ENCODE assay signal across 30 cellular contexts in the genomic region with DNA sequence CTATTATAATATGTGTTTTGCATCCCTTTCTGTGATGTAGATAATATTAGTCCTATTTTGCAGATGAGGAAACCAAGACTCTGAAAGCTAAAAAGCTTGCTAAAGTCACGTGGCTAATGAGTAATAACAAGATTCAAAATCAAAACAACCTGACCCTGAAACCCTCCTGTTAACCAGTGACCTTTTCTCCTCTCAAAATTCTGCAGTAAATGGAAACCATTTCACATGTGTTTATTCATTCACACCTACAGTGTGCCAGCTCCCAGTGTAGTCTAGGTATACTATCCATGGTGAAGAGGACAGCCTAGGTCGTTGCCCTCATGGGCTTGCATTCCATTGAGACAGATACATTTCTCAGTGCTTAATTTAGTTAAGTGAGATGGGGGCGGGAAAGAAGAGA. TPM values are rescaled to one million over a fixed set of nuclear protein-coding genes. Genes with fewer than 3 reads are reported as not detected.
DNase-seq lines count a peak whose midpoint lies in the region; ATAC-seq, FAIRE-seq and TF ChIP-seq lines count a peak whose summit lies in the region.
"Had no signal": no experiment of that assay in that cellular context is flagged by ENCODE, and none has a peak within 500 bp of the region (broad histone marks: within the 10 kb centered on the region; RNA-seq: fewer than 3 reads in every experiment).

No MANE protein-coding gene starts in this region.

- peaks cover 25% of the 10 kb centered on the region for H3K4me1 Mint-ChIP-seq in stimulated activated naive CD8-positive, alpha-beta T cell treated with anti-CD3 and anti-CD28 coated beads, Interleukin-15, amount 100 ng/mL, for 72 hours
- peaks cover 26% of the 10 kb centered on the region for H3K4me1 Mint-ChIP-seq in HFFc6 (ENCODE audit: low read depth)

- TF ChIP-seq RAD21 in HepG2 (CRISPR knock-in tag; IDR thresholded peaks at IDR 0.05) (no peak), GM12878 (IDR thresholded peaks at IDR 0.05; ENCODE audit: insufficient read depth, low read depth, low read length) (no peak)

- SMC1A ChIA-PET in GM12878 (lab: Charles Lee; ENCODE audit: uncharacterized antibody, unreplicated experiment): no interaction called here

- TF ChIP-seq CTCF in HepG2 (CRISPR knock-in tag; IDR thresholded peaks at IDR 0.05) (no peak), right lobe of liver (IDR thresholded peaks at IDR 0.05) (no peak), GM12878 (IDR thresholded peaks at IDR 0.05 in 2 of 3, conservative IDR thresholded peaks at IDR 0.05 in 1 of 3; ENCODE audit: control insufficient read depth in 2 of 3, extremely low read depth in 1 of 3, insufficient read depth in 1 of 3, low read depth in 3 of 3, low read length in 3 of 3) (no peak), coronary artery (IDR thresholded peaks at IDR 0.05) (no peak), HFFc6 (IDR thresholded peaks at IDR 0.05) (no peak)

- H3K36me3 ChIP-seq in HepG2 (replicated peaks in 1 of 2; ENCODE audit: control insufficient read depth in 1 of 2, insufficient read depth in 2 of 2, low read length in 2 of 2): no peaks in the 10 kb centered on the region
- no peaks in the 10 kb centered on the region for H3K36me3 ChIP-seq in right lobe of liver
- no peaks in the 10 kb centered on the region for H3K36me3 ChIP-seq in GM12878 (ENCODE audit: control insufficient read depth in 2 of 2, insufficient read depth in 2 of 2, low read length in 1 of 2)
- H3K36me3 ChIP-seq: esophagus squamous epithelium, pancreas, stomach, transverse colon had no signal

- H3K27me3 ChIP-seq in HepG2 (ENCODE audit: control insufficient read depth in 1 of 2, insufficient read depth in 2 of 2, low read length in 2 of 2) (no peaks in the 10 kb centered on the region), right lobe of liver (no peaks in the 10 kb centered on the region), GM12878 (replicated peaks in 1 of 2; ENCODE audit: control insufficient read depth in 2 of 2, insufficient read depth in 2 of 2, low read length in 1 of 2) (no peaks in the 10 kb centered on the region)
- H3K27me3 ChIP-seq: esophagus squamous epithelium, pancreas, stomach, transverse colon had no signal

- POLR2A ChIA-PET in HepG2 (lab: Yijun Ruan, JAX): no interaction called here
- POLR2A ChIA-PET in GM12878 (lab: Charles Lee): no interaction called here

- H4K20me1 ChIP-seq in HepG2 (ENCODE audit: insufficient read depth, low read length) (no peaks in the 10 kb centered on the region), GM12878 (ENCODE audit: control insufficient read depth, insufficient read depth) (no peaks in the 10 kb centered on the region)

- DNase-seq in HepG2 (ENCODE audit: low spot score): no peak
- DNase-seq in right lobe of liver: no peak
- DNase-seq in GM12878 (ENCODE audit: low read depth, low spot score): no peak
- DNase-seq in stimulated activated naive CD8-positive, alpha-beta T cell treated with anti-CD3 and anti-CD28 coated beads, Interleukin-15, amount 100 ng/mL, for 72 hours: peak; percentile 10 to 12
- DNase-seq in coronary artery (ENCODE audit: low spot score): no peak
- DNase-seq in HFFc6: no peak
- DNase-seq: activated CD4-positive, alpha-beta T cell treated with anti-CD3 and anti-CD28 coated beads, Interleukin-2, amount 50 U/mL, for 48 hours; activated naive CD4-positive, alpha-beta T cell treated with Interleukin-2 at 50 U/mL for 16 hours; C1 segment of cervical spinal cord; cortex of kidney; endodermal cell; esophagus squamous epithelium; hippocampal formation; left ventricle myocardium superior; midbrain; NCI-H1105 treated with DMSO at 0.1 percent for 48 hours; NCI-H2029 treated with DMSO at 0.1 percent for 48 hours; NCI-H345; NCI-H82; pancreas; stimulated activated CD4-positive, alpha-beta T cell treated with anti-CD3 and anti-CD28 coated beads, Interleukin-4, amount 100 ng/mL, for 24 hours; stomach; transverse colon had no signal

- 41% methylated on average over 3 of the region's 3 CpGs for WGBS in HepG2 (ENCODE audit: low lambda C conversion rate)
- 57% methylated on average over 2 of the region's 3 CpGs for WGBS in right lobe of liver (ENCODE audit: insufficient coverage, low coverage, low lambda C conversion rate, missing lambda C conversion rate)
- 18% methylated on average over 3 of the region's 3 CpGs for WGBS in GM12878 (ENCODE audit: insufficient coverage, insufficient replicate concordance, low lambda C conversion rate, missing lambda C conversion rate)

- H3K4me3 ChIP-seq in HepG2 (replicated peaks in 1 of 3; ENCODE audit: insufficient read depth in 1 of 3, low read depth in 2 of 3, low read length in 3 of 3): no peak overlapping the region
- H3K4me3 ChIP-seq in right lobe of liver: no peak overlapping the region
- no peak overlapping the region for H3K4me3 ChIP-seq in GM12878
- no peak overlapping the region for H3K4me3 ChIP-seq in coronary artery
- H3K4me3 ChIP-seq: esophagus squamous epithelium, pancreas, stomach, transverse colon had no signal

- RAD21 ChIA-PET in GM12878 (lab: Charles Lee; ENCODE audit: unreplicated experiment): no interaction called here

- no peaks in the 10 kb centered on the region for H3K79me2 ChIP-seq in HepG2 (ENCODE audit: insufficient read depth, low read length)
- H3K79me2 ChIP-seq in GM12878 (ENCODE audit: control insufficient read depth, insufficient read depth, low read length): no peaks in the 10 kb centered on the region

- TF ChIP-seq EP300 in HepG2 (IDR thresholded peaks at IDR 0.05; ENCODE audit: low read depth in 2 of 2, low read length in 2 of 2) (no peak), HepG2 (CRISPR knock-in tag; IDR thresholded peaks at IDR 0.05; ENCODE audit: borderline replicate concordance) (no peak), GM12878 (IDR thresholded peaks at IDR 0.05; ENCODE audit: borderline replicate concordance in 1 of 2, control insufficient read depth in 1 of 2, low read depth in 2 of 2, low read length in 2 of 2) (no peak)

- H3K9me3 ChIP-seq in HepG2 (ENCODE audit: low read length): no peaks in the 10 kb centered on the region
- no peaks in the 10 kb centered on the region for H3K9me3 ChIP-seq in right lobe of liver
- H3K9me3 ChIP-seq in GM12878 (replicated peaks; ENCODE audit: control insufficient read depth, insufficient read depth, low read length): no peaks in the 10 kb centered on the region
- H3K9me3 ChIP-seq: esophagus squamous epithelium, pancreas, stomach, transverse colon had no signal

- H3K9ac ChIP-seq in HepG2 (ENCODE audit: insufficient read depth, low read depth, low read length) (no peak overlapping the region), GM12878 (ENCODE audit: control insufficient read depth, insufficient read depth, low read length) (no peak overlapping the region)

- intact Hi-C loops in HepG2 (cut with micrococcal nuclease; ENCODE audit: unreplicated experiment) (no loop called here), right lobe of liver (cut with DNase I) (no loop called here), GM12878 (cut with micrococcal nuclease; ENCODE audit: unreplicated experiment) (no loop called here)

- CTCF ChIA-PET in HepG2 (lab: Yijun Ruan, JAX; ENCODE audit: low intra/inter-chr PET ratio, low total read pairs) (no interaction called here), GM12878 (lab: Yijun Ruan, JAX) (interaction anchor here (0.7 kb wide), 2 partner anchors 16 to 372 kb away, joined by 3 read pairs; no protein-coding TSS in a partner anchor)

- H3K9me3 Mint-ChIP-seq in stimulated activated naive CD8-positive, alpha-beta T cell treated with anti-CD3 and anti-CD28 coated beads, Interleukin-15, amount 100 ng/mL, for 72 hours: peaks cover 0 to 7% of the 10 kb centered on the region in 2 donors
- peaks cover 4% of the 10 kb centered on the region; the same call in 1 of the 2 replicates for H3K9me3 Mint-ChIP-seq in HFFc6
- H3K9me3 Mint-ChIP-seq: natural killer cell treated with Interleukin-12 subunit alpha and Interleukin-12 subunit beta and Interleukin-15 and Interleukin-18, amount 100 ng/mL, for 72 hours had no signal

- H2AFZ ChIP-seq in HepG2 (ENCODE audit: low read length): no peak overlapping the region
- H2AFZ ChIP-seq in GM12878 (ENCODE audit: control insufficient read depth, low read depth, low read length): no peak overlapping the region

- no peak for TF ChIP-seq POLR2A in HepG2 (IDR thresholded peaks at IDR 0.05; ENCODE audit: insufficient read depth in 1 of 2, low read depth in 2 of 2, low read length in 2 of 2)
- TF ChIP-seq POLR2A in right lobe of liver (IDR thresholded peaks at IDR 0.05): no peak
- TF ChIP-seq POLR2A in GM12878 (IDR thresholded peaks at IDR 0.05; ENCODE audit: low read depth, low read length): no peak

- H3K4me1 ChIP-seq in HepG2 (ENCODE audit: insufficient read depth, low read length): peaks cover 14% of the 10 kb centered on the region
- no peaks in the 10 kb centered on the region for H3K4me1 ChIP-seq in right lobe of liver
- peaks cover 3% of the 10 kb centered on the region; the same call in 1 of the 2 replicates for H3K4me1 ChIP-seq in GM12878 (ENCODE audit: control insufficient read depth, insufficient read depth, low read length)
- H3K4me1 ChIP-seq: pancreas, stomach, transverse colon had no signal

- H3K4me2 ChIP-seq in HepG2 (ENCODE audit: low read depth, low read length) (no peak overlapping the region), GM12878 (ENCODE audit: control insufficient read depth, insufficient read depth) (no peak overlapping the region)

- FAIRE-seq in HepG2 (lab: Jason Lieb, UNC) (no peak), GM12878 (lab: Jason Lieb, UNC) (no peak)
- FAIRE-seq: D721Med, frontal cortex, pancreas had no signal

- H3K36me3 Mint-ChIP-seq in HFFc6 (ENCODE audit: low read depth): 0 out of 2 replicates have a peak, but pooled peaks cover 6% of the 10 kb centered on the region

- H3K27ac ChIP-seq in HepG2 (ENCODE audit: extremely low read length, insufficient read depth, low read length) (no peak overlapping the region), right lobe of liver (no peak overlapping the region), GM12878 (ENCODE audit: control insufficient read depth, insufficient read depth) (no peak overlapping the region), coronary artery (no peak overlapping the region)
- H3K27ac ChIP-seq: esophagus squamous epithelium, pancreas, stomach, transverse colon had no signal

- peak overlapping the region; percentile 7 to 38 for H3K4me3 Mint-ChIP-seq in stimulated activated naive CD8-positive, alpha-beta T cell treated with anti-CD3 and anti-CD28 coated beads, Interleukin-15, amount 100 ng/mL, for 72 hours
- no peak overlapping the region for H3K4me3 Mint-ChIP-seq in HFFc6
- H3K4me3 Mint-ChIP-seq: endodermal cell; H9; natural killer cell treated with Interleukin-12 subunit alpha and Interleukin-12 subunit beta and Interleukin-15 and Interleukin-18, amount 100 ng/mL, for 72 hours had no signal

- peak overlapping the region in 1 of 2 donors; percentile 67 for H3K27ac Mint-ChIP-seq in stimulated activated naive CD8-positive, alpha-beta T cell treated with anti-CD3 and anti-CD28 coated beads, Interleukin-15, amount 100 ng/mL, for 72 hours
- H3K27ac Mint-ChIP-seq in HFFc6: no peak overlapping the region
- H3K27ac Mint-ChIP-seq: endodermal cell; natural killer cell treated with Interleukin-12 subunit alpha and Interleukin-12 subunit beta and Interleukin-15 and Interleukin-18, amount 100 ng/mL, for 72 hours had no signal

- peak; percentile 42; the same call in 1 of the 3 replicates for ATAC-seq in HepG2
- ATAC-seq in right lobe of liver: no peak
- peak; percentile 51 for ATAC-seq in HG02885 (IDR thresholded peaks at IDR 0.05; ENCODE audit: poor library complexity, unreplicated experiment)
- peak; percentile 34; the same call in 2 of the 3 replicates for ATAC-seq in GM12878
- ATAC-seq in stimulated activated naive CD8-positive, alpha-beta T cell treated with anti-CD3 and anti-CD28 coated beads, Interleukin-15, amount 100 ng/mL, for 72 hours: peak; percentile 89
- no peak for ATAC-seq in HG02973 (IDR thresholded peaks at IDR 0.05; ENCODE audit: unreplicated experiment)
- ATAC-seq: left ventricle myocardium superior; natural killer cell treated with Interleukin-12 subunit alpha and Interleukin-12 subunit beta and Interleukin-15 and Interleukin-18, amount 100 ng/mL, for 72 hours; pancreas; SK-N-SH treated with all-trans-retinoic acid at 6 μM for 48 hours had no signal

- BruUV-seq in HepG2 (replicated peaks; lab: Mats Ljungman, UMichigan): no TSS peak
- no TSS peak for BruUV-seq in GM12878 (replicated peaks; lab: Mats Ljungman, UMichigan)

- in situ Hi-C loops in HepG2 (cut with HindIII; ENCODE audit: extremely low pct_ligation_motif_present, low pct_unique_long_range_greater_than_20kb): no loop called here
- in situ Hi-C loops in GM12878 (cut with MboI): no loop called here

- H3K27me3 Mint-ChIP-seq in stimulated activated naive CD8-positive, alpha-beta T cell treated with anti-CD3 and anti-CD28 coated beads, Interleukin-15, amount 100 ng/mL, for 72 hours: no peaks in the 10 kb centered on the region
- no peaks in the 10 kb centered on the region for H3K27me3 Mint-ChIP-seq in HFFc6 (ENCODE audit: insufficient read depth)
- H3K27me3 Mint-ChIP-seq: natural killer cell treated with Interleukin-12 subunit alpha and Interleukin-12 subunit beta and Interleukin-15 and Interleukin-18, amount 100 ng/mL, for 72 hours had no signal

RNA-seq across cellular contexts. Expression of a gene that starts 30.6 kb away (rescaled TPM):
- 28.2 and 39.1 TPM in 2 replicates for total RNA-seq in HepG2 (2016; rRNA removed; fragmentation: Illumina TruSeq; extraction: Trizol)
- total RNA-seq in HepG2 (2016; cell fraction: cytosol; rRNA removed; fragmentation: Illumina TruSeq; extraction: Trizol; ENCODE audit: low read depth): 14.4 and 16.0 TPM in 2 replicates
- total RNA-seq in HepG2 (2016; cell fraction: insoluble cytoplasmic fraction; rRNA removed; fragmentation: Illumina TruSeq; extraction: Trizol): 28.7 and 34.3 TPM in 2 replicates
- 29.1 and 31.7 TPM in 2 replicates for total RNA-seq in HepG2 (2016; cell fraction: membrane; rRNA removed; fragmentation: Illumina TruSeq; extraction: Trizol)
- 27.6 and 29.4 TPM in 2 replicates for total RNA-seq in HepG2 (2016; cell fraction: nucleus; rRNA removed; fragmentation: Illumina TruSeq; extraction: Trizol)
- polyA plus RNA-seq in HepG2 (2011; rRNA removed): 8.4 and 11.3 TPM in 2 replicates
- 7.5 and 8.1 TPM in 2 replicates for polyA plus RNA-seq in HepG2 (2011; cell fraction: cytosol; rRNA removed)
- 6.0 and 7.3 TPM in 2 replicates for polyA plus RNA-seq in HepG2 (2011; cell fraction: nucleus; rRNA removed)
- 6.6 and 11.5 TPM in 2 replicates for polyA plus RNA-seq in HepG2 (2012)
- 8.4 and 10.1 TPM in 2 replicates for polyA plus RNA-seq in HepG2 (2016; cell fraction: cytosol; fragmentation: Illumina TruSeq; extraction: Trizol; ENCODE audit: low read depth)
- polyA plus RNA-seq in HepG2 (2016; cell fraction: insoluble cytoplasmic fraction; fragmentation: Illumina TruSeq; extraction: Trizol; ENCODE audit: low read depth): 14.6 and 15.0 TPM in 2 replicates
- polyA plus RNA-seq in HepG2 (2016; cell fraction: membrane; fragmentation: Illumina TruSeq; extraction: Trizol; ENCODE audit: low read depth): 9.6 and 11.2 TPM in 2 replicates
- 12.7 and 13.6 TPM in 2 replicates for polyA plus RNA-seq in HepG2 (2016; cell fraction: nucleus; fragmentation: Illumina TruSeq; extraction: Trizol; ENCODE audit: insufficient read depth, low read depth)
- 13.8 and 29.8 TPM in 2 replicates for polyA minus RNA-seq in HepG2 (2011; rRNA and poly(A)+ RNA removed; ENCODE audit: low replicate concordance)
- polyA minus RNA-seq in HepG2 (2011; cell fraction: cytosol; rRNA and poly(A)+ RNA removed): 17.3 and 19.4 TPM in 2 replicates
- polyA minus RNA-seq in HepG2 (2011; cell fraction: nucleus; rRNA and poly(A)+ RNA removed): 29.9 and 31.0 TPM in 2 replicates
- 10 to 100 TPM; 14.0 to 62.7 (median 20.9) TPM for total RNA-seq in right lobe of liver
- 6.0 and 8.0 TPM in 2 replicates for total RNA-seq in GM12878 (2013; cell fraction: nucleolus; rRNA removed)
- 8.7 and 11.0 TPM in 2 replicates for total RNA-seq in GM12878 (2014; rRNA removed)
- total RNA-seq in GM12878 (2014; rRNA removed; fragmentation: Illumina TruSeq; extraction: Trizol): 18.7 and 19.1 TPM in 2 replicates
- total RNA-seq in GM12878 (2021): 12.2 and 12.3 TPM in 2 replicates
- polyA plus RNA-seq in GM12878 (2011; ENCODE audit: low read depth): 1.0 TPM
- 5.9 and 8.1 TPM in 2 replicates for polyA plus RNA-seq in GM12878 (2011; rRNA removed)
- 2.8 and 3.2 TPM in 2 replicates for polyA plus RNA-seq in GM12878 (2011; cell fraction: cytosol; rRNA removed)
- polyA plus RNA-seq in GM12878 (2011; cell fraction: nucleus; rRNA removed): 3.0 and 3.5 TPM in 2 replicates
- polyA plus RNA-seq in GM12878 (2012): 1.1 and 1.3 TPM in 2 replicates
- polyA plus RNA-seq in GM12878 (2014; fragmentation: Illumina TruSeq; extraction: Trizol): 7.2 and 10.7 TPM in 2 replicates
- 1 to 10 TPM; 2.0 to 4.7 TPM for polyA plus RNA-seq in GM12878 (2014; fragmentation: Nextera tagmentation; extraction: Ambion mirVana)
- 3.5 and 4.1 TPM in 2 replicates for polyA plus RNA-seq in GM12878 (2014; rRNA removed)
- 1 to 10 TPM; 1.4 to 2.1 TPM for polyA plus RNA-seq in GM12878 (2016; fragmentation: Nextera tagmentation; extraction: Ambion mirVana)
- polyA minus RNA-seq in GM12878 (2011; rRNA and poly(A)+ RNA removed): 12.2 and 13.6 TPM in 2 replicates
- polyA minus RNA-seq in GM12878 (2011; cell fraction: cytosol; rRNA and poly(A)+ RNA removed): 6.9 and 8.6 TPM in 2 replicates
- 4.0 and 7.5 TPM in 2 replicates for polyA minus RNA-seq in GM12878 (2011; cell fraction: nucleus; rRNA and poly(A)+ RNA removed)
- total RNA-seq in HFFc6 (2021; fragmentation: NEBNext Ultra II Directional; extraction: Animal tissue kit (Norgen Biotek cat#: 25700)): 10 to 100 TPM; 66.7 to 92.7 (median 84.1) TPM

Comparison
In these comparisons a context has a peak if more than half of its experiments do, and no peak if none do; other contexts are left out.
1. ATAC-seq: peak in HepG2 (single experiment), HG02885 (single experiment), GM12878 (single experiment) and stimulated activated naive CD8-positive, alpha-beta T cell treated with anti-CD3 and anti-CD28 coated beads, Interleukin-15, amount 100 ng/mL, for 72 hours (single experiment); none in right lobe of liver (0 of 4) and HG02973 (single experiment).
2. DNase-seq: peak in stimulated activated naive CD8-positive, alpha-beta T cell treated with anti-CD3 and anti-CD28 coated beads, Interleukin-15, amount 100 ng/mL, for 72 hours (2 of 2); none in HepG2 (single experiment), right lobe of liver (0 of 3), GM12878 (single experiment), coronary artery (single experiment) and HFFc6 (single experiment).